ENCODE assay signal across 9 cellular contexts in the genomic region with DNA sequence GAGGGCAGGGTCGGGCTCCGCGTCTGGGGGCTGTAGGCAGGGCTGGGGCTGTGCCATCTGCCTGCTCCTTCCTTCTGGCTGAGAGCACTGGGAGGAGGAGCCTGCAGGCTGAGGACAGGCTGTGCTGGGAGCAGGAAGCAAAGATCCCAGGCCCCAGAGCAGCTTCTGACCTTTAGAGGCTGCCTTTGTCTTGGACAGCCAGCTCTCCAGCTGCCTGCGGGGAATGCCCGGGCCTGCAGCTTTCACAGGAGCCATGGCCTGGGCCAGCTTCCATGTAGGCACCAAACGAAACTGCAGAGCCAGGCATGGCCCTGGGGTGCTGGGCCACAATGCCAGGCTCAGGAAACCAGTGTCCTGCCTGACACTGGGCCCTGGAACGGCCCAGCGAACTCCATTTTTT.
DNase-seq lines count a peak whose midpoint lies in the region; ATAC-seq and TF ChIP-seq lines count a peak whose summit lies in the region.
"Had no signal": no experiment of that assay in that cellular context is flagged by ENCODE, and none has a peak within 500 bp of the region (broad histone marks: within the 10 kb centered on the region; RNA-seq: fewer than 3 reads in every experiment).

No MANE protein-coding gene starts in this region.

- H3K9ac ChIP-seq in iPS-20b (ENCODE audit: low read depth, low read length), result peak overlapping the region; percentile 10; the same call in 1 of the 2 replicates
- no peak overlapping the region for H3K9ac ChIP-seq in MM.1S (ENCODE audit: low read length)

- peak overlapping the region; percentile 59 for H3K27ac Mint-ChIP-seq in MCF 10A (ENCODE audit: low read depth, unreplicated experiment)
- no peak overlapping the region for H3K27ac Mint-ChIP-seq in activated CD8-positive, alpha-beta T cell treated with anti-CD3 and anti-CD28 coated beads, Interleukin-2, amount 10 ng/mL, durations not matched to agents 7 days and 5 days

- H3K36me3 Mint-ChIP-seq in MCF 10A (ENCODE audit: insufficient read depth, unreplicated experiment), result no peaks in the 10 kb centered on the region
- peaks cover 25% of the 10 kb centered on the region for H3K36me3 Mint-ChIP-seq in activated CD8-positive, alpha-beta T cell treated with anti-CD3 and anti-CD28 coated beads, Interleukin-2, amount 10 ng/mL, durations not matched to agents 7 days and 5 days (ENCODE audit: low read depth)

- H2AFZ ChIP-seq in MM.1S (ENCODE audit: low read length), result no peak overlapping the region

- no peaks in the 10 kb centered on the region for H3K36me3 ChIP-seq in iPS-20b (ENCODE audit: insufficient read depth, low read depth, low read length)
- H3K36me3 ChIP-seq in MM.1S (replicated peaks; ENCODE audit: insufficient read depth, low read length), result 0 out of 2 replicates have a peak, but pooled peaks cover 3% of the 10 kb centered on the region

- no peaks in the 10 kb centered on the region for H3K79me2 ChIP-seq in MM.1S (ENCODE audit: low read length)

- POLR2A ChIA-PET in MCF 10A (lab: Yijun Ruan, JAX), result interaction anchor here (0.6 kb wide), 1 partner anchor 58 kb away, joined by 3 read pairs; no protein-coding TSS in a partner anchor
- POLR2A ChIA-PET in activated CD8-positive, alpha-beta T cell treated with anti-CD3 and anti-CD28 coated beads, Interleukin-2, amount 10 ng/mL, durations not matched to agents 7 days and 5 days (lab: Charles Lee), result interaction anchor here (0.7 kb wide), 1 partner anchor 13 kb away, joined by 4 read pairs; no protein-coding TSS in a partner anchor

- no peak overlapping the region for H3K4me3 Mint-ChIP-seq in MCF 10A (ENCODE audit: unreplicated experiment)
- H3K4me3 Mint-ChIP-seq in activated CD8-positive, alpha-beta T cell treated with anti-CD3 and anti-CD28 coated beads, Interleukin-2, amount 10 ng/mL, durations not matched to agents 7 days and 5 days, result no peak overlapping the region

- peaks cover 9% of the 10 kb centered on the region for H3K9me3 Mint-ChIP-seq in MCF 10A (ENCODE audit: unreplicated experiment)
- no peaks in the 10 kb centered on the region for H3K9me3 Mint-ChIP-seq in activated CD8-positive, alpha-beta T cell treated with anti-CD3 and anti-CD28 coated beads, Interleukin-2, amount 10 ng/mL, durations not matched to agents 7 days and 5 days (ENCODE audit: insufficient read depth)

- BruUV-seq in MCF 10A (replicated peaks; lab: Mats Ljungman, UMichigan), result no TSS peak

- no peaks in the 10 kb centered on the region for H3K4me1 ChIP-seq in iPS-20b (ENCODE audit: insufficient read depth, low read length)
- no peaks in the 10 kb centered on the region for H3K4me1 ChIP-seq in MM.1S (ENCODE audit: low read length)

- no peaks in the 10 kb centered on the region for H3K27me3 Mint-ChIP-seq in MCF 10A (ENCODE audit: insufficient read depth, unreplicated experiment)
- no peaks in the 10 kb centered on the region for H3K27me3 Mint-ChIP-seq in activated CD8-positive, alpha-beta T cell treated with anti-CD3 and anti-CD28 coated beads, Interleukin-2, amount 10 ng/mL, durations not matched to agents 7 days and 5 days (ENCODE audit: low read depth)

- H3K27ac ChIP-seq in iPS-20b (ENCODE audit: low read length) (no peak overlapping the region), MM.1S (ENCODE audit: low read length) (no peak overlapping the region)

- no peaks in the 10 kb centered on the region for H3F3A ChIP-seq in MM.1S (ENCODE audit: insufficient read depth, low read length)

- no peak overlapping the region for H3K4me2 ChIP-seq in MM.1S (ENCODE audit: low read depth, low read length)

- CTCF ChIA-PET in MCF 10A (lab: Yijun Ruan, JAX), result interaction anchor here (0.6 to 1.0 kb wide), 2 partner anchors 30 to 124 kb away, joined by 3 to 4 read pairs; no protein-coding TSS in a partner anchor
- CTCF ChIA-PET in activated CD8-positive, alpha-beta T cell treated with anti-CD3 and anti-CD28 coated beads, Interleukin-2, amount 10 ng/mL, durations not matched to agents 7 days and 5 days (lab: Charles Lee), result no interaction called here

- no peaks in the 10 kb centered on the region for H3K9me2 ChIP-seq in MM.1S (replicated peaks; ENCODE audit: insufficient read depth, low read length)

- ATAC-seq in sciatic nerve, result peak; percentile 96
- ATAC-seq in HG03175 (IDR thresholded peaks at IDR 0.05; ENCODE audit: unreplicated experiment), result no peak
- ATAC-seq in activated CD8-positive, alpha-beta T cell treated with anti-CD3 and anti-CD28 coated beads, Interleukin-2, amount 10 ng/mL, durations not matched to agents 7 days and 5 days, result no peak
- ATAC-seq: K562 had no signal

- no peaks in the 10 kb centered on the region for H3K9me3 ChIP-seq in iPS-20b (ENCODE audit: insufficient read depth, low read depth, low read length)
- H3K9me3 ChIP-seq in MM.1S (replicated peaks; ENCODE audit: insufficient read depth, low read length), result no peaks in the 10 kb centered on the region

- intact Hi-C loops in MCF 10A (cut with micrococcal nuclease), result no loop called here
- intact Hi-C loops in sciatic nerve (cut with DNase I), result no loop called here

- H3K4me1 Mint-ChIP-seq in MCF 10A (ENCODE audit: insufficient read depth, unreplicated experiment), result peaks cover 4% of the 10 kb centered on the region
- H3K4me1 Mint-ChIP-seq in activated CD8-positive, alpha-beta T cell treated with anti-CD3 and anti-CD28 coated beads, Interleukin-2, amount 10 ng/mL, durations not matched to agents 7 days and 5 days (ENCODE audit: low read depth), result no peaks in the 10 kb centered on the region

- H3K27me3 ChIP-seq in iPS-20b (ENCODE audit: insufficient read depth, low read length) (no peaks in the 10 kb centered on the region), MM.1S (replicated peaks; ENCODE audit: insufficient read depth, low read length) (no peaks in the 10 kb centered on the region)

- DNase-seq in G401 (ENCODE audit: low spot score) (peak; percentile 87), MCF 10A (ENCODE audit: unreplicated experiment) (no peak), sciatic nerve (ENCODE audit: low spot score) (peak; percentile 68), MM.1S (no peak)
- DNase-seq in activated CD8-positive, alpha-beta memory T cell treated with anti-CD3 and anti-CD28 coated beads, Interleukin-2, amount 50 U/mL, for 48 hours, result no peak
- no peak for DNase-seq in activated CD8-positive, alpha-beta T cell treated with anti-CD3 and anti-CD28 coated beads, Interleukin-2, amount 10 ng/mL, durations not matched to agents 7 days and 5 days

- no peaks in the 10 kb centered on the region for H4K20me1 ChIP-seq in MM.1S (ENCODE audit: insufficient read depth, low read length)

- in situ Hi-C loops in G401 (cut with HindIII; ENCODE audit: low sequenced_read_pairs), result no loop called here

- TF ChIP-seq CTCF in MCF 10A (IDR thresholded peaks at IDR 0.05; ENCODE audit: unreplicated experiment) (no peak), MM.1S (IDR thresholded peaks at IDR 0.05; ENCODE audit: low read length) (no peak)

- H3K4me3 ChIP-seq in iPS-20b (ENCODE audit: low read length), result no peak overlapping the region
- no peak overlapping the region for H3K4me3 ChIP-seq in MM.1S (ENCODE audit: low read length)
- H3K4me3 ChIP-seq: K562 had no signal

Comparison
In these comparisons a context has a peak if more than half of its experiments do, and no peak if none do; other contexts are left out.
1. DNase-seq: peak in G401 (single experiment) and sciatic nerve (single experiment); none in MCF 10A (single experiment), MM.1S (single experiment), activated CD8-positive, alpha-beta memory T cell treated with anti-CD3 and anti-CD28 coated beads, Interleukin-2, amount 50 U/mL, for 48 hours (single experiment) and activated CD8-positive, alpha-beta T cell treated with anti-CD3 and anti-CD28 coated beads, Interleukin-2, amount 10 ng/mL, durations not matched to agents 7 days and 5 days (single experiment).